ENCODE assay signal across 19 cellular contexts in genomic region chr3:169266351-169266750, GRCh38.
"Had no signal": no experiment of that assay in that cellular context is flagged by ENCODE, and none has a peak within 500 bp of the region (broad histone marks: within the 10 kb centered on the region; RNA-seq: fewer than 3 reads in every experiment).

No MANE protein-coding gene starts in this region.

- FAIRE-seq: small intestine had no signal

- H3K27me3 ChIP-seq: colonic mucosa, gastrocnemius medialis, neutrophil, tibial artery, upper lobe of left lung, vagina had no signal

- H3K4me3 ChIP-seq: colonic mucosa, gastrocnemius medialis, lung, mucosa of descending colon, tibial artery, upper lobe of left lung, vagina had no signal

- H3K36me3 ChIP-seq: colonic mucosa, gastrocnemius medialis, neutrophil, tibial artery, upper lobe of left lung, vagina had no signal

- DNase-seq: colonic mucosa; effector CD4-positive, alpha-beta T cell; endodermal cell; gastrocnemius medialis; glutamatergic neuron; left colon; left ventricle myocardium superior; mesendoderm; mucosa of descending colon; naive thymus-derived CD8-positive, alpha-beta T cell; right cardiac atrium; small intestine; stimulated activated CD4-positive, alpha-beta T cell treated with anti-CD3 and anti-CD28 coated beads, Interleukin-12 subunit alpha, Interleukin-12 subunit beta, amount 100 ng/mL, for 4 hours; stimulated activated naive CD4-positive, alpha-beta T cell treated with Interleukin-2 at 50 U/mL for 16 hours; tibial artery; upper lobe of left lung had no signal

- H3K9me3 ChIP-seq: colonic mucosa, gastrocnemius medialis, mucosa of descending colon, neutrophil, tibial artery, upper lobe of left lung, vagina had no signal

- H3K27ac ChIP-seq: colonic mucosa, gastrocnemius medialis, neutrophil, tibial artery, upper lobe of left lung, vagina had no signal

- H3K4me1 ChIP-seq: colonic mucosa, gastrocnemius medialis, tibial artery had no signal
